16 cellular contexts compared by ENCODE assay signal in genomic region chr2:68452168-68452890, GRCh38. TPM values are rescaled to one million over a fixed set of nuclear protein-coding genes. Genes with fewer than 3 reads are reported as not detected.
DNase-seq lines count a peak whose midpoint lies in the region; ATAC-seq, FAIRE-seq and TF ChIP-seq lines count a peak whose summit lies in the region.
"Had no signal": no experiment of that assay in that cellular context is flagged by ENCODE, and none has a peak within 500 bp of the region (broad histone marks: within the 10 kb centered on the region; RNA-seq: fewer than 3 reads in every experiment).

No MANE protein-coding gene starts in this region.

- H3K4me3 ChIP-seq in adrenal gland: no peak overlapping the region
- H3K4me3 ChIP-seq in pancreas: no peak overlapping the region
- H3K4me3 ChIP-seq: coronary artery, MG63, mucosa of descending colon, suprapubic skin had no signal

- TF ChIP-seq CTCF in adrenal gland (IDR thresholded peaks at IDR 0.05) (no peak), pancreas (IDR thresholded peaks at IDR 0.05) (no peak)

- no peaks in the 10 kb centered on the region for H3K4me1 ChIP-seq in adrenal gland (replicated peaks in 1 of 2)
- H3K4me1 ChIP-seq in pancreas: no peaks in the 10 kb centered on the region
- H3K4me1 ChIP-seq: suprapubic skin had no signal

- no peak for DNase-seq in activated CD4-positive, alpha-beta memory T cell treated with anti-CD3 and anti-CD28 coated beads for 36 hours
- no peak for DNase-seq in activated CD4-positive, alpha-beta memory T cell treated with anti-CD3 and anti-CD28 coated beads, Interleukin-2, amount 10 ng/mL, durations not matched to agents 7 days and 5 days
- DNase-seq in HUDEP-2 (lab: John Stamatoyannopoulos, UW; ENCODE audit: unreplicated experiment in 76 of 76): peak in 40 of 76 experiments; percentile 5 to 63 (median 25)
- DNase-seq in adrenal gland: peak in 4 of 7 donors; percentile 29 to 81 (median 62)
- peak in 2 of 6 donors; percentile 33 to 41 for DNase-seq in pancreas
- DNase-seq in cerebellar nuclear complex (lab: John Stamatoyannopoulos, UW): no peak
- no peak for DNase-seq in H4 (ENCODE audit: low spot score)
- DNase-seq: MG63; mucosa of descending colon; NCI-H2107; stimulated activated CD4-positive, alpha-beta T cell treated with anti-CD3 and anti-CD28 coated beads, Interleukin-4, amount 100 ng/mL, for 4 hours had no signal

- CTCF ChIA-PET in activated CD4-positive, alpha-beta memory T cell treated with anti-CD3 and anti-CD28 coated beads for 36 hours (lab: Charles Lee): interaction anchor here (1.1 to 2.5 kb wide), 3 partner anchors 12 to 472 kb away, joined by 3 to 36 read pairs (median 5); no protein-coding TSS in a partner anchor
- CTCF ChIA-PET in activated CD4-positive, alpha-beta memory T cell treated with anti-CD3 and anti-CD28 coated beads, Interleukin-2, amount 10 ng/mL, durations not matched to agents 7 days and 5 days (lab: Charles Lee): interaction anchor here (1.1 to 2.5 kb wide), 5 partner anchors 11 to 256 kb away, joined by 3 to 14 read pairs (median 5); partner anchors contain the start of genes APLF and FBXO48

- ATAC-seq in pancreas (peak in 1 of 4 donors; percentile 34), HG02870 (IDR thresholded peaks at IDR 0.05; ENCODE audit: unreplicated experiment) (no peak)
- ATAC-seq: left lobe of liver, mucosa of descending colon had no signal

- H3K9me3 Mint-ChIP-seq in activated CD4-positive, alpha-beta memory T cell treated with anti-CD3 and anti-CD28 coated beads for 36 hours: peaks cover 9% of the 10 kb centered on the region
- H3K9me3 Mint-ChIP-seq in activated CD4-positive, alpha-beta memory T cell treated with anti-CD3 and anti-CD28 coated beads, Interleukin-2, amount 10 ng/mL, durations not matched to agents 7 days and 5 days: no peaks in the 10 kb centered on the region

- H3K9me3 ChIP-seq in adrenal gland (replicated peaks in 1 of 3): no peaks in the 10 kb centered on the region
- H3K9me3 ChIP-seq in pancreas: no peaks in the 10 kb centered on the region
- H3K9me3 ChIP-seq: MG63, mucosa of descending colon had no signal

- no peaks in the 10 kb centered on the region for H3K36me3 Mint-ChIP-seq in activated CD4-positive, alpha-beta memory T cell treated with anti-CD3 and anti-CD28 coated beads for 36 hours
- no peaks in the 10 kb centered on the region for H3K36me3 Mint-ChIP-seq in activated CD4-positive, alpha-beta memory T cell treated with anti-CD3 and anti-CD28 coated beads, Interleukin-2, amount 10 ng/mL, durations not matched to agents 7 days and 5 days (ENCODE audit: low read depth)

- peak; percentile 9 for FAIRE-seq in pancreas (lab: Jason Lieb, UNC)
- FAIRE-seq: astrocyte had no signal

- no peak overlapping the region for H3K4me3 Mint-ChIP-seq in activated CD4-positive, alpha-beta memory T cell treated with anti-CD3 and anti-CD28 coated beads for 36 hours
- H3K4me3 Mint-ChIP-seq in activated CD4-positive, alpha-beta memory T cell treated with anti-CD3 and anti-CD28 coated beads, Interleukin-2, amount 10 ng/mL, durations not matched to agents 7 days and 5 days: no peak overlapping the region

- peaks cover 6% of the 10 kb centered on the region for H3K4me1 Mint-ChIP-seq in activated CD4-positive, alpha-beta memory T cell treated with anti-CD3 and anti-CD28 coated beads for 36 hours (ENCODE audit: low read depth)
- peaks cover 5% of the 10 kb centered on the region for H3K4me1 Mint-ChIP-seq in activated CD4-positive, alpha-beta memory T cell treated with anti-CD3 and anti-CD28 coated beads, Interleukin-2, amount 10 ng/mL, durations not matched to agents 7 days and 5 days

- POLR2A ChIA-PET in activated CD4-positive, alpha-beta memory T cell treated with anti-CD3 and anti-CD28 coated beads for 36 hours (lab: Charles Lee): no interaction called here
- POLR2A ChIA-PET in activated CD4-positive, alpha-beta memory T cell treated with anti-CD3 and anti-CD28 coated beads, Interleukin-2, amount 10 ng/mL, durations not matched to agents 7 days and 5 days (lab: Charles Lee): interaction anchor here (1.8 kb wide), 1 partner anchor 11 kb away, joined by 6 read pairs; no protein-coding TSS in a partner anchor

- intact Hi-C loops in activated CD4-positive, alpha-beta memory T cell treated with anti-CD3 and anti-CD28 coated beads for 36 hours (cut with micrococcal nuclease): no loop called here
- intact Hi-C loops in adrenal gland (cut with DNase I) (no loop called here), pancreas (cut with DNase I) (loop anchor here in 1 of 3 donors (10.0 kb wide), 1 partner anchor 472 kb away; no protein-coding TSS in a partner anchor)

- H3K27ac ChIP-seq in adrenal gland (no peak overlapping the region), pancreas (no peak overlapping the region)
- H3K27ac ChIP-seq: coronary artery, suprapubic skin had no signal

- peak overlapping the region; percentile 1 for H3K27ac Mint-ChIP-seq in activated CD4-positive, alpha-beta memory T cell treated with anti-CD3 and anti-CD28 coated beads for 36 hours
- no peak overlapping the region for H3K27ac Mint-ChIP-seq in activated CD4-positive, alpha-beta memory T cell treated with anti-CD3 and anti-CD28 coated beads, Interleukin-2, amount 10 ng/mL, durations not matched to agents 7 days and 5 days

- H3K36me3 ChIP-seq in adrenal gland (replicated peaks in 1 of 2): no peaks in the 10 kb centered on the region
- H3K36me3 ChIP-seq in pancreas: no peaks in the 10 kb centered on the region
- H3K36me3 ChIP-seq: MG63, suprapubic skin had no signal

- no peaks in the 10 kb centered on the region for H3K27me3 ChIP-seq in adrenal gland
- no peaks in the 10 kb centered on the region for H3K27me3 ChIP-seq in pancreas
- H3K27me3 ChIP-seq: MG63, suprapubic skin had no signal

- 70 to 75% (median 72%) methylated on average over 5 of the region's 5 CpGs for WGBS in adrenal gland, 4 donors
- 71 to 75% methylated on average over 5 of the region's 5 CpGs for WGBS in pancreas, 2 donors

- H3K27me3 Mint-ChIP-seq in activated CD4-positive, alpha-beta memory T cell treated with anti-CD3 and anti-CD28 coated beads for 36 hours: no peaks in the 10 kb centered on the region
- H3K27me3 Mint-ChIP-seq in activated CD4-positive, alpha-beta memory T cell treated with anti-CD3 and anti-CD28 coated beads, Interleukin-2, amount 10 ng/mL, durations not matched to agents 7 days and 5 days: no peaks in the 10 kb centered on the region

- no peak for TF ChIP-seq POLR2A in adrenal gland (IDR thresholded peaks at IDR 0.05)

RNA-seq across cellular contexts. Expression of gene FBXO48, which starts 14.8 kb away (rescaled TPM):
- total RNA-seq in activated CD4-positive, alpha-beta memory T cell treated with anti-CD3 and anti-CD28 coated beads for 36 hours: 1 to 10 TPM; 2.3 to 2.6 TPM
- total RNA-seq in activated CD4-positive, alpha-beta memory T cell treated with anti-CD3 and anti-CD28 coated beads, Interleukin-2, amount 10 ng/mL, durations not matched to agents 7 days and 5 days: 1 to 10 TPM; 5.0 to 5.4 TPM
- 1 to 10 TPM in 5 of 8 donors, under 1 TPM in 3; 0.42 to 2.7 (median 1.2) TPM for total RNA-seq in adrenal gland
- 1 to 10 TPM in 1 of 3 donors, under 1 TPM in 2; 0.54 to 2.8 (median 0.56) TPM for polyA plus RNA-seq in adrenal gland
- 1 to 10 TPM in 1 of 6 donors, under 1 TPM in 5; 0.46 to 1.1 (median 0.82) TPM for total RNA-seq in pancreas
- polyA plus RNA-seq in pancreas: under 1 TPM; 0.53 to 0.56 TPM
- total RNA-seq in H4 (2014; rRNA removed; shearing (Covaris generic)): 0.31 and 0.72 TPM in 2 replicates

RNA-seq across cellular contexts. Expression of gene APLF, which starts 15.1 kb away (rescaled TPM):
- total RNA-seq in activated CD4-positive, alpha-beta memory T cell treated with anti-CD3 and anti-CD28 coated beads for 36 hours: 1 to 10 TPM; 3.0 to 3.1 TPM
- total RNA-seq in activated CD4-positive, alpha-beta memory T cell treated with anti-CD3 and anti-CD28 coated beads, Interleukin-2, amount 10 ng/mL, durations not matched to agents 7 days and 5 days: 1 to 10 TPM; 2.8 to 3.6 TPM
- total RNA-seq in adrenal gland: 1 to 10 TPM; 3.0 to 6.8 (median 3.9) TPM
- 1 to 10 TPM; 1.1 to 2.7 (median 1.3) TPM for polyA plus RNA-seq in adrenal gland
- total RNA-seq in pancreas: 1 to 10 TPM; 1.4 to 4.2 (median 2.1) TPM
- 1 to 10 TPM in 1 of 2 donors, under 1 TPM in 1; 0.85 to 1.1 TPM for polyA plus RNA-seq in pancreas
- total RNA-seq in H4 (2014; rRNA removed; shearing (Covaris generic)): 2.1 and 2.8 TPM in 2 replicates

Comparison
In these comparisons a context has a peak if more than half of its experiments do, and no peak if none do; other contexts are left out.
1. DNase-seq: peak in HUDEP-2 (40 of 76) and adrenal gland (4 of 7); none in activated CD4-positive, alpha-beta memory T cell treated with anti-CD3 and anti-CD28 coated beads for 36 hours (single experiment), activated CD4-positive, alpha-beta memory T cell treated with anti-CD3 and anti-CD28 coated beads, Interleukin-2, amount 10 ng/mL, durations not matched to agents 7 days and 5 days (single experiment), cerebellar nuclear complex (0 of 2) and H4 (single experiment).